In the genomic region with DNA sequence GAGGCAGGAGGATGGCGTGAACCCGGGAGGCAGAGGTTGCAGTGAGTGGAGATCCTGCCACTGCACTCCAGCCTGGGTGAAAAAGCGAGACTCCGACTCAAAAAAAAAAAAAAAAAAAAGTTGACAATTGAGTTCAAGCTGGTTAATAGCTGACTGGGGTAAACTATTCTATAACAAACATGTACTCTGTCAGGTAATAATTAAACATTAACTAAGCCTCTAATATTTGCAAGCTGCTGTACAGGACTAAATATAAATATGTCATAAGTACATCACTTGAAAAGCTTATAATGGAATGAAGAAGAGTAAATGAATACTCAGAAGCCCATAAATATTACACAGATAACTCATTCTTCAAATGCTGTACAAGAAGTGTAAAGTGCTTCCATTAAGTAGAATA, we compare ENCODE assay signal across 19 cellular contexts.
DNase-seq lines count a peak whose midpoint lies in the region; ATAC-seq and TF ChIP-seq lines count a peak whose summit lies in the region.
"Had no signal": no experiment of that assay in that cellular context is flagged by ENCODE, and none has a peak within 500 bp of the region (broad histone marks: within the 10 kb centered on the region; RNA-seq: fewer than 3 reads in every experiment).

No MANE protein-coding gene starts in this region.

- ATAC-seq in GM19395 (IDR thresholded peaks at IDR 0.05; ENCODE audit: unreplicated experiment) (peak; percentile 60), HG02678 (IDR thresholded peaks at IDR 0.05; ENCODE audit: unreplicated experiment) (peak; percentile 56), HG03342 (IDR thresholded peaks at IDR 0.05; ENCODE audit: unreplicated experiment) (peak; percentile 56), Right ventricle myocardium inferior (no peak)
- ATAC-seq: left lung had no signal

- TF ChIP-seq CTCF in 22Rv1 (IDR thresholded peaks at IDR 0.05) = no peak

- intact Hi-C loops in Right ventricle myocardium inferior (cut with DNase I) = no loop called here

- no peak for DNase-seq in NCI-H1105 treated with DMSO at 0.1 percent for 48 hours (lab: John Stamatoyannopoulos, UW)
- DNase-seq in RKO (ENCODE audit: low spot score) = no peak
- DNase-seq in Right ventricle myocardium inferior (ENCODE audit: missing footprints) = no peak
- no peak for DNase-seq in stimulated activated CD4-positive, alpha-beta T cell treated with anti-CD3 and anti-CD28 coated beads, Interleukin-12 subunit alpha, Interleukin-12 subunit beta, amount 100 ng/mL, for 4 hours
- DNase-seq: 8988T; activated CD4-positive, alpha-beta T cell treated with anti-CD3 and anti-CD28 coated beads for 1 hour; foreskin keratinocyte; IMR-90; left lung; MG63; NCI-H2081; NCI-H524; stimulated activated naive CD4-positive, alpha-beta T cell treated with Interleukin-2 at 50 U/mL for 16 hours; transverse colon had no signal

- H3K27ac ChIP-seq in 22Rv1 = peak overlapping the region; percentile 86
- H3K27ac ChIP-seq: BLaER1 treated with 17β-estradiol and CSF1 and Interleukin-3, amounts not matched to agents 10 nM and 100 nM; foreskin keratinocyte; left lung; transverse colon had no signal
